ENCODE assay signal across 15 cellular contexts in genomic region chr9:73166453-73166852, GRCh38.
"Had no signal": no experiment of that assay in that cellular context is flagged by ENCODE, and none has a peak within 500 bp of the region (broad histone marks: within the 10 kb centered on the region; RNA-seq: fewer than 3 reads in every experiment).

No MANE protein-coding gene starts in this region.

- H3K9me3 Mint-ChIP-seq: activated CD4-positive, alpha-beta memory T cell treated with anti-CD3 and anti-CD28 coated beads, Interleukin-2, amount 10 ng/mL, durations not matched to agents 7 days and 5 days; activated naive CD4-positive, alpha-beta T cell treated with anti-CD3 and anti-CD28 coated beads, Interleukin-2, amount 10 ng/mL, durations not matched to agents 7 days and 5 days; nephron progenitor cell; stimulated activated naive CD8-positive, alpha-beta T cell treated with anti-CD3 and anti-CD28 coated beads, Interleukin-15, Interleukin-2, amounts not matched to agents 100 ng/mL and 50 ng/mL, for 24 hours had no signal

- DNase-seq: activated CD4-positive, alpha-beta memory T cell treated with anti-CD3 and anti-CD28 coated beads, Interleukin-2, amount 10 ng/mL, durations not matched to agents 7 days and 5 days; activated CD8-positive, alpha-beta memory T cell treated with anti-CD3 and anti-CD28 coated beads, Interleukin-2, amount 50 U/mL, for 48 hours; activated naive CD4-positive, alpha-beta T cell treated with anti-CD3 and anti-CD28 coated beads, Interleukin-2, amount 10 ng/mL, durations not matched to agents 7 days and 5 days; brain microvascular endothelial cell; gastrocnemius medialis; heart right ventricle; left lung; nephron progenitor cell; stimulated activated CD4-positive, alpha-beta T cell treated with anti-CD3 and anti-CD28 coated beads, Interleukin-4, amount 100 ng/mL, for 1 hour; stimulated activated CD8-positive, alpha-beta memory T cell treated with anti-CD3 and anti-CD28 coated beads, Interleukin-4, amount 100 ng/mL, for 48 hours; testis had no signal

- H3K27me3 Mint-ChIP-seq: activated CD4-positive, alpha-beta memory T cell treated with anti-CD3 and anti-CD28 coated beads, Interleukin-2, amount 10 ng/mL, durations not matched to agents 7 days and 5 days; activated naive CD4-positive, alpha-beta T cell treated with anti-CD3 and anti-CD28 coated beads, Interleukin-2, amount 10 ng/mL, durations not matched to agents 7 days and 5 days; stimulated activated naive CD8-positive, alpha-beta T cell treated with anti-CD3 and anti-CD28 coated beads, Interleukin-15, Interleukin-2, amounts not matched to agents 100 ng/mL and 50 ng/mL, for 24 hours had no signal

- FAIRE-seq: endothelial cell of umbilical vein, keratinocyte had no signal

- H3K27me3 ChIP-seq: brain microvascular endothelial cell, gastrocnemius medialis, heart right ventricle, left lung, testis had no signal

- H3K4me1 ChIP-seq: gastrocnemius medialis, heart right ventricle, testis had no signal

- ATAC-seq: gastrocnemius medialis, heart right ventricle, left lung had no signal

- H3K27ac Mint-ChIP-seq: activated CD4-positive, alpha-beta memory T cell treated with anti-CD3 and anti-CD28 coated beads, Interleukin-2, amount 10 ng/mL, durations not matched to agents 7 days and 5 days; activated naive CD4-positive, alpha-beta T cell treated with anti-CD3 and anti-CD28 coated beads, Interleukin-2, amount 10 ng/mL, durations not matched to agents 7 days and 5 days; nephron progenitor cell had no signal

- H3K9me3 ChIP-seq: gastrocnemius medialis, heart right ventricle, left lung, testis had no signal

- H3K27ac ChIP-seq: brain microvascular endothelial cell, gastrocnemius medialis, heart right ventricle, testis, VCaP had no signal

- H3K4me3 Mint-ChIP-seq: activated CD4-positive, alpha-beta memory T cell treated with anti-CD3 and anti-CD28 coated beads, Interleukin-2, amount 10 ng/mL, durations not matched to agents 7 days and 5 days; activated naive CD4-positive, alpha-beta T cell treated with anti-CD3 and anti-CD28 coated beads, Interleukin-2, amount 10 ng/mL, durations not matched to agents 7 days and 5 days; nephron progenitor cell; stimulated activated naive CD8-positive, alpha-beta T cell treated with anti-CD3 and anti-CD28 coated beads, Interleukin-15, Interleukin-2, amounts not matched to agents 100 ng/mL and 50 ng/mL, for 24 hours had no signal

- H3K4me3 ChIP-seq: gastrocnemius medialis, heart right ventricle, left lung, testis had no signal
